In genomic region chrX:8890794-8891193, GRCh38 we compare ENCODE assay signal across 36 cellular contexts.
DNase-seq lines count a peak whose midpoint lies in the region; ATAC-seq, FAIRE-seq and TF ChIP-seq lines count a peak whose summit lies in the region.
"Had no signal": no experiment of that assay in that cellular context is flagged by ENCODE, and none has a peak within 500 bp of the region (broad histone marks: within the 10 kb centered on the region; RNA-seq: fewer than 3 reads in every experiment).

No MANE protein-coding gene starts in this region.

- peaks cover 13% of the 10 kb centered on the region for H3K27me3 Mint-ChIP-seq in activated T-cell treated with anti-CD3 and anti-CD28 coated beads, Interleukin-2, amount 50 U/mL, for 72 hours (ENCODE audit: low read depth)

- no peak for TF ChIP-seq POLR2A in A549 (IDR thresholded peaks at IDR 0.05; ENCODE audit: low read length)
- no peak for TF ChIP-seq POLR2A in K562 (conservative IDR thresholded peaks at IDR 0.05)

- ATAC-seq in Right ventricle myocardium inferior (no peak), A549 (no peak), K562 (no peak), GM19328 (IDR thresholded peaks at IDR 0.05; ENCODE audit: unreplicated experiment) (no peak)
- no peak for ATAC-seq in activated T-cell treated with anti-CD3 and anti-CD28 coated beads, Interleukin-2, amount 50 U/mL, for 72 hours (replicated peaks in 1 of 2)
- ATAC-seq: CD8-positive, alpha-beta T cell had no signal

- H3K79me2 ChIP-seq in K562 (ENCODE audit: control insufficient read depth, insufficient read depth, low read length): no peaks in the 10 kb centered on the region

- H3K36me3 ChIP-seq in cardiac muscle cell (no peaks in the 10 kb centered on the region), HEK293 (ENCODE audit: control insufficient read depth in 2 of 2, insufficient read depth in 1 of 2, low read length in 2 of 2) (no peaks in the 10 kb centered on the region), K562 (ENCODE audit: control insufficient read depth, insufficient read depth, low read length) (no peaks in the 10 kb centered on the region)
- H3K36me3 ChIP-seq: BE2C; BLaER1; BLaER1 treated with 17β-estradiol and CSF1 and Interleukin-3, amounts not matched to agents 10 nM and 100 nM had no signal

- WGBS in A549 (ENCODE audit: missing lambda C conversion rate): 31% methylated on average over 1 of the region's 1 CpG
- 0% methylated on average over 1 of the region's 1 CpG for WGBS in K562 (ENCODE audit: insufficient coverage, low coverage, missing lambda C conversion rate)

- H3K4me2 ChIP-seq in A549 (no peak overlapping the region), K562 (ENCODE audit: insufficient read depth, low read length) (no peak overlapping the region)
- H3K4me2 ChIP-seq: BLaER1 had no signal

- peaks cover 2 to 3% of the 10 kb centered on the region in 2 donors for H3K9me3 Mint-ChIP-seq in activated T-cell treated with anti-CD3 and anti-CD28 coated beads, Interleukin-2, amount 50 U/mL, for 72 hours
- H3K9me3 Mint-ChIP-seq: CD8-positive, alpha-beta T cell had no signal

- H3K9me3 ChIP-seq in cardiac muscle cell (ENCODE audit: low read depth) (no peaks in the 10 kb centered on the region), A549 (no peaks in the 10 kb centered on the region; the same call in 2 of the 3 replicates), HEK293 (ENCODE audit: control insufficient read depth, insufficient read depth, low read depth, low read length) (no peaks in the 10 kb centered on the region), K562 (replicated peaks; ENCODE audit: control insufficient read depth, insufficient read depth, low read depth, low read length) (no peaks in the 10 kb centered on the region)
- H3K9me3 ChIP-seq: BE2C, Caco-2 had no signal

- in situ Hi-C loops in K562 (cut with MboI): no loop called here

- H3K4me3 ChIP-seq in cardiac muscle cell (no peak overlapping the region), A549 (no peak overlapping the region), HEK293 (ENCODE audit: low read depth, low read length) (no peak overlapping the region), K562 (no peak overlapping the region)
- H3K4me3 ChIP-seq: BLaER1; BLaER1 treated with 17β-estradiol and CSF1 and Interleukin-3, amounts not matched to agents 10 nM and 100 nM had no signal

- intact Hi-C loops in Right ventricle myocardium inferior (cut with DNase I): no loop called here
- intact Hi-C loops in K562 (cut with micrococcal nuclease): no loop called here

- no peak for TF ChIP-seq CTCF in cardiac muscle cell (IDR thresholded peaks at IDR 0.05; ENCODE audit: low read depth, low read length)
- TF ChIP-seq CTCF in A549 (IDR thresholded peaks at IDR 0.05): no peak
- TF ChIP-seq CTCF in HEK293 (tag by site-specific recombination; IDR thresholded peaks at IDR 0.05): no peak
- no peak for TF ChIP-seq CTCF in K562 (IDR thresholded peaks at IDR 0.05 in 2 of 3, conservative IDR thresholded peaks at IDR 0.05 in 1 of 3; ENCODE audit: insufficient read depth in 2 of 3, low read depth in 1 of 3, low read length in 3 of 3)

- H3K4me1 Mint-ChIP-seq in activated T-cell treated with anti-CD3 and anti-CD28 coated beads, Interleukin-2, amount 50 U/mL, for 72 hours (ENCODE audit: low read depth): no peaks in the 10 kb centered on the region
- H3K4me1 Mint-ChIP-seq: B cell; CD14-positive monocyte; CD4-positive, alpha-beta memory T cell; CD4-positive, CD25-positive, alpha-beta regulatory T cell; CD8-positive, alpha-beta memory T cell had no signal

- H2AFZ ChIP-seq in K562 (ENCODE audit: low read depth, low read length): no peak overlapping the region

- H3K27ac ChIP-seq in cardiac muscle cell (peak overlapping the region; percentile 83), A549 (no peak overlapping the region), HEK293 (ENCODE audit: extremely low read depth, low read depth, low read length) (no peak overlapping the region), K562 (ENCODE audit: extremely low read depth, low read depth, low read length) (no peak overlapping the region)
- H3K27ac ChIP-seq: 22Rv1; BLaER1; BLaER1 treated with 17β-estradiol and CSF1 and Interleukin-3, amounts not matched to agents 10 nM and 100 nM; C4-2B had no signal

- no peaks in the 10 kb centered on the region for H3K27me3 ChIP-seq in cardiac muscle cell
- H3K27me3 ChIP-seq in K562 (ENCODE audit: control insufficient read depth in 2 of 2, insufficient read depth in 2 of 2, low read length in 2 of 2): no peaks in the 10 kb centered on the region
- H3K27me3 ChIP-seq: BE2C; BLaER1; BLaER1 treated with 17β-estradiol and CSF1 and Interleukin-3, amounts not matched to agents 10 nM and 100 nM had no signal

- no peak overlapping the region for H3K27ac Mint-ChIP-seq in activated T-cell treated with anti-CD3 and anti-CD28 coated beads, Interleukin-2, amount 50 U/mL, for 72 hours
- H3K27ac Mint-ChIP-seq: B cell; CD14-positive monocyte; CD4-positive, alpha-beta memory T cell; CD4-positive, alpha-beta T cell; CD4-positive, CD25-positive, alpha-beta regulatory T cell; CD8-positive, alpha-beta memory T cell; CD8-positive, alpha-beta T cell had no signal

- no peak for DNase-seq in cardiac muscle cell (ENCODE audit: low read depth in 1 of 2, low spot score in 1 of 2)
- DNase-seq in Right ventricle myocardium inferior (ENCODE audit: missing footprints): no peak
- DNase-seq in A549 (ENCODE audit: low read depth in 1 of 2, low spot score in 1 of 2): no peak
- no peak for DNase-seq in K562 (ENCODE audit: extremely low read depth in 1 of 4, low spot score in 3 of 4)
- DNase-seq in activated T-cell treated with anti-CD3 and anti-CD28 coated beads, Interleukin-2, amount 50 U/mL, for 72 hours: no peak
- DNase-seq in NCI-H128 (lab: John Stamatoyannopoulos, UW; ENCODE audit: unreplicated experiment): no peak
- DNase-seq: 8988T; ACHN; AML-193; BE2C; C1 segment of cervical spinal cord; Caco-2; Calu3; CD4-positive, alpha-beta memory T cell; CD4-positive, alpha-beta T cell; CD4-positive, CD25-positive, alpha-beta regulatory T cell; CD8-positive, alpha-beta memory T cell; CD8-positive, alpha-beta T cell; COR-L47; DMS 273 treated with DMSO at 0.1 percent for 48 hours; DMS153; DMS53; DMS79; DMS79 treated with DMSO at 0.1 percent for 48 hours; DND-41; EL had no signal

- TF ChIP-seq EP300 in A549 (IDR thresholded peaks at IDR 0.05): no peak
- no peak for TF ChIP-seq EP300 in K562 (IDR thresholded peaks at IDR 0.05; ENCODE audit: low read length)

- no peaks in the 10 kb centered on the region for H4K20me1 ChIP-seq in K562 (replicated peaks; ENCODE audit: control insufficient read depth, insufficient read depth, low read length)
- H4K20me1 ChIP-seq: BLaER1; BLaER1 treated with 17β-estradiol and CSF1 and Interleukin-3, amounts not matched to agents 10 nM and 100 nM had no signal

- H3K9ac ChIP-seq in K562 (ENCODE audit: insufficient read depth in 1 of 2, low read depth in 2 of 2, low read length in 2 of 2): no peak overlapping the region
- H3K9ac ChIP-seq: BLaER1; BLaER1 treated with 17β-estradiol and CSF1 and Interleukin-3, amounts not matched to agents 10 nM and 100 nM had no signal

- no TSS peak for BruUV-seq in K562 (replicated peaks; lab: Mats Ljungman, UMichigan)

- CTCF ChIA-PET in A549 (lab: Yijun Ruan, JAX) (no interaction called here), HEK293 (lab: Yijun Ruan, JAX) (no interaction called here), K562 (lab: Yijun Ruan, JAX; ENCODE audit: low intra/inter-chr PET ratio) (no interaction called here)

- TF ChIP-seq RAD21 in A549 (conservative IDR thresholded peaks at IDR 0.05 in 1 of 2, IDR thresholded peaks at IDR 0.05 in 1 of 2): no peak
- no peak for TF ChIP-seq RAD21 in K562 (CRISPR knock-in tag; conservative IDR thresholded peaks at IDR 0.05 in 1 of 2, IDR thresholded peaks at IDR 0.05 in 1 of 2)

- FAIRE-seq in A549 (lab: Jason Lieb, UNC) (peak; percentile 28), K562 (lab: Jason Lieb, UNC) (no peak)
- FAIRE-seq: A204.1, D721Med had no signal

- POLR2A ChIA-PET in A549 (lab: Yijun Ruan, JAX): no interaction called here
- POLR2A ChIA-PET in HEK293 (lab: Yijun Ruan, JAX): no interaction called here
- POLR2A ChIA-PET in K562 (lab: Yijun Ruan, JAX): no interaction called here

- H3K4me3 Mint-ChIP-seq in activated T-cell treated with anti-CD3 and anti-CD28 coated beads, Interleukin-2, amount 50 U/mL, for 72 hours: no peak overlapping the region
- H3K4me3 Mint-ChIP-seq: B cell; CD14-positive monocyte; CD4-positive, alpha-beta memory T cell; CD4-positive, alpha-beta T cell; CD4-positive, CD25-positive, alpha-beta regulatory T cell; CD8-positive, alpha-beta memory T cell; CD8-positive, alpha-beta T cell had no signal

- H3K4me1 ChIP-seq in cardiac muscle cell (ENCODE audit: low read depth) (peaks cover 30% of the 10 kb centered on the region), A549 (no peaks in the 10 kb centered on the region), HEK293 (ENCODE audit: control insufficient read depth, insufficient read depth, low read length) (no peaks in the 10 kb centered on the region), K562 (replicated peaks in 1 of 2; ENCODE audit: control insufficient read depth in 2 of 2, insufficient read depth in 2 of 2, low read length in 2 of 2) (no peaks in the 10 kb centered on the region)
- H3K4me1 ChIP-seq: BE2C, Caco-2 had no signal

- no peaks in the 10 kb centered on the region for H3K9me1 ChIP-seq in K562 (ENCODE audit: control insufficient read depth, insufficient read depth, low read length)

- peaks cover 0 to 4% of the 10 kb centered on the region in 2 donors for H3K36me3 Mint-ChIP-seq in activated T-cell treated with anti-CD3 and anti-CD28 coated beads, Interleukin-2, amount 50 U/mL, for 72 hours (ENCODE audit: insufficient read depth in 2 of 2)
- H3K36me3 Mint-ChIP-seq: CD14-positive monocyte; CD4-positive, alpha-beta memory T cell; CD4-positive, CD25-positive, alpha-beta regulatory T cell; CD8-positive, alpha-beta T cell had no signal

TF ChIP-seq in A549, 52 proteins besides CTCF, POLR2A, EP300 and RAD21 (continues in another document):
- no peak for TF ChIP-seq ZSCAN20 (CRISPR knock-in tag; IDR thresholded peaks at IDR 0.05)

TF ChIP-seq in K562, 482 proteins besides CTCF, POLR2A, EP300 and RAD21:
- TF ChIP-seq ZNF134 (CRISPR knock-in tag; conservative IDR thresholded peaks at IDR 0.05) (peak; percentile 78), YBX1 (IDR thresholded peaks at IDR 0.05) (no peak), POLR2AphosphoS2 (IDR thresholded peaks at IDR 0.05; ENCODE audit: low read length) (no peak), ARID2 (IDR thresholded peaks at IDR 0.05) (no peak), TCF3 (CRISPR knock-in tag; IDR thresholded peaks at IDR 0.05) (no peak), SRSF1 (IDR thresholded peaks at IDR 0.05; ENCODE audit: low read depth, low read length) (no peak)
